In the genomic region with DNA sequence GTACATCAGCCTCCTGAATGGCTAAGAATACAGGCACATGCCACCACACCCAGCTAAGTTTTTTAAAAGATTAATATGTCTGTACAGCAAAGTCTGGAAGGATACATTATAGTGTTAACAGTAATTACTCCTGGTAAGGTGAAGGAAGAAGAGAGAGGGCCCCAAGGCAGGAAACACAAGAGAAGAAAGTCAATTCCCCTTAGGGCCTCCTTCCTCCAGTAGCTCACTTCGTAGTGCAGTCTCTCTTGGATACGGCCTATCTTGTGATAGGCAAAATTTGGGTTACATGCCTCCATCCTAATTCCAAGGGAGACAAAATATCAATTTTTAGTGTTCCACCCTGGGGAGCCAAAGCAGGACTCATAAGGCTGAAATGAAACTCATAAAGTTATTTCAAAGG, we compare ENCODE assay signal across 18 cellular contexts. TPM values are rescaled to one million over a fixed set of nuclear protein-coding genes. Genes with fewer than 3 reads are reported as not detected.
DNase-seq lines count a peak whose midpoint lies in the region; ATAC-seq and TF ChIP-seq lines count a peak whose summit lies in the region.
"Had no signal": no experiment of that assay in that cellular context is flagged by ENCODE, and none has a peak within 500 bp of the region (broad histone marks: within the 10 kb centered on the region; RNA-seq: fewer than 3 reads in every experiment).

No MANE protein-coding gene starts in this region.

- H3K4me3 ChIP-seq in CD8-positive, alpha-beta T cell (ENCODE audit: low read depth, low read length), result no peak overlapping the region
- H3K4me3 ChIP-seq in heart right ventricle, result no peak overlapping the region
- H3K4me3 ChIP-seq: gastrocnemius medialis, K562, sigmoid colon had no signal

- no peaks in the 10 kb centered on the region for H3K27me3 Mint-ChIP-seq in CD8-positive, alpha-beta T cell (ENCODE audit: low read depth)
- no peaks in the 10 kb centered on the region for H3K27me3 Mint-ChIP-seq in activated CD4-positive, alpha-beta memory T cell treated with anti-CD3 and anti-CD28 coated beads for 36 hours
- H3K27me3 Mint-ChIP-seq in immature natural killer cell (ENCODE audit: low read depth in 3 of 3), result no peaks in the 10 kb centered on the region

- H3K27me3 ChIP-seq in CD8-positive, alpha-beta T cell (ENCODE audit: insufficient read depth, low read length), result no peaks in the 10 kb centered on the region
- no peaks in the 10 kb centered on the region for H3K27me3 ChIP-seq in heart right ventricle
- H3K27me3 ChIP-seq: gastrocnemius medialis, neutrophil, sigmoid colon had no signal

- no peak for TF ChIP-seq CTCF in CD8-positive, alpha-beta T cell (IDR thresholded peaks at IDR 0.05)
- no peak for TF ChIP-seq CTCF in heart right ventricle (IDR thresholded peaks at IDR 0.05)

- DNase-seq in A172 (ENCODE audit: low spot score) (peak; percentile 14), immature natural killer cell (no peak), heart right ventricle (no peak), DMS79 treated with DMSO at 0.1 percent for 48 hours (lab: John Stamatoyannopoulos, UW) (no peak)
- DNase-seq in CD8-positive, alpha-beta T cell, result no peak
- no peak for DNase-seq in activated CD4-positive, alpha-beta memory T cell treated with anti-CD3 and anti-CD28 coated beads for 36 hours
- no peak for DNase-seq in stimulated activated CD4-positive, alpha-beta T cell treated with anti-CD3 and anti-CD28 coated beads, Interleukin-4, amount 100 ng/mL, for 4 hours
- no peak for DNase-seq in activated CD4-positive, CD25-positive, alpha-beta regulatory T cell (lab: John Stamatoyannopoulos, UW)
- DNase-seq: activated CD4-positive, alpha-beta T cell treated with anti-CD3 and anti-CD28 coated beads for 48 hours; activated gamma-delta T cell; gastrocnemius medialis; NCI-H1930; NCI-H526 treated with DMSO at 0.1 percent for 48 hours; sigmoid colon; stimulated activated naive CD4-positive, alpha-beta T cell treated with Interleukin-2 at 50 U/mL for 16 hours had no signal

- WGBS in heart right ventricle, 2 donors, result 50 to 67% methylated on average over 2 of the region's 2 CpGs

- H3K9me3 Mint-ChIP-seq in CD8-positive, alpha-beta T cell, result peaks cover 10% of the 10 kb centered on the region
- H3K9me3 Mint-ChIP-seq in activated CD4-positive, alpha-beta memory T cell treated with anti-CD3 and anti-CD28 coated beads for 36 hours, result peaks cover 5% of the 10 kb centered on the region
- no peaks in the 10 kb centered on the region for H3K9me3 Mint-ChIP-seq in immature natural killer cell

- no peak overlapping the region for H3K4me3 Mint-ChIP-seq in CD8-positive, alpha-beta T cell
- peak overlapping the region; percentile 17 for H3K4me3 Mint-ChIP-seq in activated CD4-positive, alpha-beta memory T cell treated with anti-CD3 and anti-CD28 coated beads for 36 hours
- H3K4me3 Mint-ChIP-seq in immature natural killer cell, result peak overlapping the region; percentile 1 to 82 (median 67)

- ATAC-seq in CD8-positive, alpha-beta T cell, result no peak
- ATAC-seq in heart right ventricle, result no peak
- ATAC-seq: gastrocnemius medialis, HCT116, K562 had no signal

- H3K4me1 Mint-ChIP-seq in CD8-positive, alpha-beta T cell (ENCODE audit: low read depth), result peaks cover 69% of the 10 kb centered on the region
- peaks cover 22% of the 10 kb centered on the region for H3K4me1 Mint-ChIP-seq in activated CD4-positive, alpha-beta memory T cell treated with anti-CD3 and anti-CD28 coated beads for 36 hours (ENCODE audit: low read depth)
- peaks cover 34 to 65% of the 10 kb centered on the region in 2 donors for H3K4me1 Mint-ChIP-seq in immature natural killer cell

- POLR2A ChIA-PET in CD8-positive, alpha-beta T cell (lab: Charles Lee), result no interaction called here
- POLR2A ChIA-PET in activated CD4-positive, alpha-beta memory T cell treated with anti-CD3 and anti-CD28 coated beads for 36 hours (lab: Charles Lee), result no interaction called here

- intact Hi-C loops in CD8-positive, alpha-beta T cell (cut with DNase I, micrococcal nuclease), result no loop called here
- intact Hi-C loops in activated CD4-positive, alpha-beta memory T cell treated with anti-CD3 and anti-CD28 coated beads for 36 hours (cut with micrococcal nuclease), result no loop called here
- intact Hi-C loops in heart right ventricle (cut with DNase I), result no loop called here

- no peak overlapping the region for H3K27ac ChIP-seq in CD8-positive, alpha-beta T cell (ENCODE audit: low read depth, low read length)
- H3K27ac ChIP-seq in heart right ventricle, result no peak overlapping the region
- H3K27ac ChIP-seq: gastrocnemius medialis, neutrophil, sigmoid colon had no signal

- peak overlapping the region; percentile 5 for H3K27ac Mint-ChIP-seq in CD8-positive, alpha-beta T cell
- no peak overlapping the region for H3K27ac Mint-ChIP-seq in activated CD4-positive, alpha-beta memory T cell treated with anti-CD3 and anti-CD28 coated beads for 36 hours
- peak overlapping the region; percentile 4 to 84 (median 68) for H3K27ac Mint-ChIP-seq in immature natural killer cell

- peaks cover 17% of the 10 kb centered on the region for H3K4me1 ChIP-seq in CD8-positive, alpha-beta T cell (ENCODE audit: insufficient read depth, low read length)
- H3K4me1 ChIP-seq in heart right ventricle, result peaks cover 0 to 15% (median 0%) of the 10 kb centered on the region in 9 donors
- H3K4me1 ChIP-seq: gastrocnemius medialis, sigmoid colon had no signal

- no peaks in the 10 kb centered on the region for H3K36me3 ChIP-seq in CD8-positive, alpha-beta T cell (ENCODE audit: insufficient read depth, low read length)
- no peaks in the 10 kb centered on the region for H3K36me3 ChIP-seq in heart right ventricle
- H3K36me3 ChIP-seq: gastrocnemius medialis, neutrophil, sigmoid colon had no signal

- CTCF ChIA-PET in CD8-positive, alpha-beta T cell (lab: Charles Lee), result interaction anchor here (1.0 to 1.7 kb wide), 2 partner anchors 9 to 11 kb away, joined by 3 read pairs; no protein-coding TSS in a partner anchor
- CTCF ChIA-PET in activated CD4-positive, alpha-beta memory T cell treated with anti-CD3 and anti-CD28 coated beads for 36 hours (lab: Charles Lee), result no interaction called here

- H3K36me3 Mint-ChIP-seq in CD8-positive, alpha-beta T cell, result peaks cover 5% of the 10 kb centered on the region
- H3K36me3 Mint-ChIP-seq in activated CD4-positive, alpha-beta memory T cell treated with anti-CD3 and anti-CD28 coated beads for 36 hours, result no peaks in the 10 kb centered on the region
- H3K36me3 Mint-ChIP-seq in immature natural killer cell, result peaks cover 0 to 7% (median 0%) of the 10 kb centered on the region in 3 donors

- H3K9me3 ChIP-seq in CD8-positive, alpha-beta T cell (ENCODE audit: low read length), result no peaks in the 10 kb centered on the region
- peaks cover 0 to 10% (median 0%) of the 10 kb centered on the region in 11 donors for H3K9me3 ChIP-seq in heart right ventricle
- H3K9me3 ChIP-seq: gastrocnemius medialis, neutrophil, sigmoid colon had no signal

RNA-seq across cellular contexts. Expression of gene FAM169A, which starts 15.2 kb away (rescaled TPM):
- 28.3 and 33.0 TPM in 2 replicates for total RNA-seq in A172 (2014; rRNA removed; shearing (Covaris generic))
- total RNA-seq in CD8-positive, alpha-beta T cell, result 10 to 100 TPM; 21.0 to 21.6 TPM
- total RNA-seq in activated CD4-positive, alpha-beta memory T cell treated with anti-CD3 and anti-CD28 coated beads for 36 hours, result 10 to 100 TPM in 1 of 2 experiments, 1 to 10 TPM in 1; 9.0 to 10.4 TPM
- polyA plus RNA-seq in immature natural killer cell (10 to 100 TPM in 1 of 3 donors, 1 to 10 TPM in 2; 2.2 to 13.8 (median 6.8) TPM), heart right ventricle (1 to 10 TPM in 1 of 2 donors, under 1 TPM in 1; 0.25 to 1.2 TPM)
- total RNA-seq in heart right ventricle, result 10 to 100 TPM in 2 of 10 donors, 1 to 10 TPM in 8; 2.3 to 10.6 (median 4.8) TPM
